Comparison of ENCODE assay signal across 8 cellular contexts in the genomic region with DNA sequence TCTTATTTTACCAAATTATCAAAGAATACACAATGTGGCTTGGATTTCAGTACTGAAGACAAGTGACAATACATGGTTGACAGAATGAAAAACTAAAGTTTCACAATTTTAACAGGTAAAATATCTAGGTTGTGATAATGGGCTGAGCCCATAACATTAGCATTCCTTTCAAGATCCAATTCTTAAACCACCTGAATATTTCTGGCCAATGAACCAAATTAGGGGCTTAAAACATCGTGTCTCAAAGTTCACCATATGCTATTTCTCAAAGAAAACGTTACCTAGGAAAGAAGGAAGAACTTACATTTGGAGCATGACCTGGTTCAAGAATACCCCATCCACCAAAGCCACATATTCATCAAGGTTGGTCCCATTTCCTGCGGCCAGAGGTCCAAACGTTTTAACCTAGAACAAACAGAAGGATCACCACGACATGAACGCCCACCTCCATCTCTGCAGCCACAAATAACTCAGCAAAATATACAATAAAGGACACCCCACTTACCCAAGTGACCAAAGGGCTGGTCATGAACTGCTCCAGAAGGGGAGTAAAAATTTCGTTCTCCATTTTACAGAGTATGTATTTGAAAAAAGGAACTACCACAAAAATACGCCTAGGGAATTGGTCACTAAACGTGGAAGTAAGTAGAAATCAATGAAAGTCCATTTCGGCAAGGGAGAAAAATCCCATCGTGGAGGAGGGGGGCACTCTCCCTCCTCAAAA. TPM values are rescaled to one million over a fixed set of nuclear protein-coding genes. Genes with fewer than 3 reads are reported as not detected.
DNase-seq lines count a peak whose midpoint lies in the region; ATAC-seq, FAIRE-seq and TF ChIP-seq lines count a peak whose summit lies in the region.

No MANE protein-coding gene starts in this region.

- H3K4me3 ChIP-seq in right atrium auricular region = peak overlapping the region; percentile 84 to 90
- peak overlapping the region; percentile 98 to 99 (median 99) for H3K4me3 ChIP-seq in endothelial cell of umbilical vein (replicated peaks in 1 of 3; ENCODE audit: insufficient read depth in 1 of 3, low read depth in 1 of 3, low read length in 3 of 3)
- H3K4me3 ChIP-seq in neuron (ENCODE audit: low read length) = peak overlapping the region; percentile 85

- intact Hi-C loops in Right ventricle myocardium inferior (cut with DNase I) = loop anchor here (5.0 kb wide), 1 partner anchor 151 kb away; a partner anchor contains a TSS
- intact Hi-C loops in endothelial cell of umbilical vein (cut with micrococcal nuclease) = loop anchor here (1.0 kb wide), 2 partner anchors 54 to 93 kb away; no protein-coding TSS in a partner anchor

- dilution Hi-C loops in endothelial cell of umbilical vein (cut with MboI; ENCODE audit: extremely low pct_ligation_motif_present, low sequenced_read_pairs) = no loop called here

- H2AFZ ChIP-seq in endothelial cell of umbilical vein (ENCODE audit: low read depth, low read length) (peak overlapping the region; percentile 97), neuron (ENCODE audit: low read depth, low read length) (peak overlapping the region; percentile 59)

- BruUV-seq in endothelial cell of umbilical vein (replicated peaks; lab: Mats Ljungman, UMichigan) = TSS peak; percentile 41

- H3K36me3 ChIP-seq in right atrium auricular region (no peaks in the 10 kb centered on the region), endothelial cell of umbilical vein (ENCODE audit: control insufficient read depth in 2 of 2, extremely low read depth in 1 of 2, insufficient read depth in 2 of 2, low read length in 2 of 2) (no peaks in the 10 kb centered on the region), neuron (ENCODE audit: insufficient read depth, low read length) (no peaks in the 10 kb centered on the region)

- CTCF ChIA-PET in endothelial cell of umbilical vein (lab: Charles Lee) = interaction anchor here (1.4 kb wide), 1 partner anchor 101 kb away, joined by 3 read pairs; a partner anchor contains a TSS

- no peaks in the 10 kb centered on the region for H3K27me3 ChIP-seq in right atrium auricular region
- H3K27me3 ChIP-seq in endothelial cell of umbilical vein (ENCODE audit: control insufficient read depth in 2 of 2, insufficient read depth in 2 of 2, low read length in 2 of 2) = no peaks in the 10 kb centered on the region
- H3K27me3 ChIP-seq in neuron (ENCODE audit: insufficient read depth, low read length) = no peaks in the 10 kb centered on the region

- no peak for ATAC-seq in Right ventricle myocardium inferior
- no peak for ATAC-seq in GM19395 (IDR thresholded peaks at IDR 0.05; ENCODE audit: unreplicated experiment)
- no peak for ATAC-seq in GM19463 (IDR thresholded peaks at IDR 0.05; ENCODE audit: unreplicated experiment)

- H3K9ac ChIP-seq in endothelial cell of umbilical vein (replicated peaks; ENCODE audit: extremely low read depth, insufficient read depth, low read length) = peak overlapping the region; percentile 91

- no peak for TF ChIP-seq POLR2A in endothelial cell of umbilical vein (IDR thresholded peaks at IDR 0.05; ENCODE audit: low read depth, low read length)

- TF ChIP-seq CTCF in right atrium auricular region (IDR thresholded peaks at IDR 0.05) (no peak), endothelial cell of umbilical vein (IDR thresholded peaks at IDR 0.05; ENCODE audit: extremely low read depth in 1 of 2, insufficient read depth in 1 of 2, low read depth in 1 of 2, low read length in 2 of 2) (no peak)

- peaks cover 47% of the 10 kb centered on the region for H3K79me2 ChIP-seq in endothelial cell of umbilical vein (ENCODE audit: control insufficient read depth, insufficient read depth, low read length)

- H3K27ac ChIP-seq in right atrium auricular region = peak overlapping the region; percentile 91 to 94
- peak overlapping the region; percentile 64 for H3K27ac ChIP-seq in endothelial cell of umbilical vein (ENCODE audit: insufficient read depth, low read depth, low read length)

- H3K4me2 ChIP-seq in endothelial cell of umbilical vein (ENCODE audit: insufficient read depth, low read length) = peak overlapping the region; percentile 100

- FAIRE-seq in endothelial cell of umbilical vein (lab: Jason Lieb, UNC) = peak; percentile 37

- POLR2A ChIA-PET in endothelial cell of umbilical vein (lab: Charles Lee) = interaction anchor here (0.7 to 1.6 kb wide), 2 partner anchors 12 to 48 kb away, joined by 3 to 6 read pairs; no protein-coding TSS in a partner anchor

- no peak for DNase-seq in right atrium auricular region (ENCODE audit: low spot score)
- no peak for DNase-seq in Right ventricle myocardium inferior (ENCODE audit: missing footprints)
- peak; percentile 27 for DNase-seq in SK-N-DZ (ENCODE audit: low spot score)
- peak; percentile 62 for DNase-seq in endothelial cell of umbilical vein (ENCODE audit: low read depth, low spot score)
- no peak for DNase-seq in occipital lobe (lab: John Stamatoyannopoulos, UW)

- H3K4me1 ChIP-seq in right atrium auricular region (peaks cover 0 to 12% of the 10 kb centered on the region in 2 donors), endothelial cell of umbilical vein (ENCODE audit: control insufficient read depth, extremely low read depth, insufficient read depth, low read length) (peaks cover 12% of the 10 kb centered on the region), neuron (ENCODE audit: insufficient read depth, low read length) (peaks cover 9% of the 10 kb centered on the region)

- H3K9me3 ChIP-seq in right atrium auricular region (no peaks in the 10 kb centered on the region), endothelial cell of umbilical vein (replicated peaks; ENCODE audit: control insufficient read depth, insufficient read depth, low read length) (no peaks in the 10 kb centered on the region), neuron (ENCODE audit: low read length) (no peaks in the 10 kb centered on the region)

- peaks cover 2% of the 10 kb centered on the region for H4K20me1 ChIP-seq in endothelial cell of umbilical vein (replicated peaks; ENCODE audit: control insufficient read depth, extremely low read depth, insufficient read depth, low read length)

- H3K9me1 ChIP-seq in endothelial cell of umbilical vein (replicated peaks; ENCODE audit: control insufficient read depth, extremely low read depth, insufficient read depth, low read length) = no peaks in the 10 kb centered on the region

TF ChIP-seq in endothelial cell of umbilical vein, 7 proteins besides CTCF, POLR2A, EP300 and RAD21:
- TF ChIP-seq JUN (IDR thresholded peaks at IDR 0.05; ENCODE audit: borderline replicate concordance, insufficient read depth, insufficient read length, low read depth) (no peak), FOS (IDR thresholded peaks at IDR 0.05; ENCODE audit: borderline replicate concordance, insufficient read depth, low read length) (no peak), EZH2 (IDR thresholded peaks at IDR 0.05; ENCODE audit: borderline replicate concordance, low read depth, low read length, severe bottlenecking) (no peak), MYC (IDR thresholded peaks at IDR 0.05; ENCODE audit: low read depth, low read length) (no peak), POLR2AphosphoS5 (IDR thresholded peaks at IDR 0.05; ENCODE audit: insufficient read depth, low read depth, low read length) (no peak), GATA2 (IDR thresholded peaks at IDR 0.05; ENCODE audit: insufficient read depth, insufficient read length, low read depth, low read length) (no peak)
- TF ChIP-seq, protein P1, sequence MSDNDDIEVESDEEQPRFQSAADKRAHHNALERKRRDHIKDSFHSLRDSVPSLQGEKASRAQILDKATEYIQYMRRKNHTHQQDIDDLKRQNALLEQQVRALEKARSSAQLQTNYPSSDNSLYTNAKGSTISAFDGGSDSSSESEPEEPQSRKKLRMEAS (IDR thresholded peaks at IDR 0.05; ENCODE audit: insufficient read depth, insufficient read length) = no peak

RNA-seq across cellular contexts. Expression of a gene that starts 1.0 kb away (rescaled TPM):
- total RNA-seq in right atrium auricular region (10 to 100 TPM; 21.5 to 26.4 TPM), Right ventricle myocardium inferior (20.0 TPM), endothelial cell of umbilical vein (76.8 and 77.4 TPM in 2 replicates), occipital lobe (388 TPM)
- polyA plus RNA-seq in SK-N-DZ (2014; cell fraction: cytosol; rRNA removed) = 60.9 and 62.5 TPM in 2 replicates
- 92.4 and 132 TPM in 2 replicates for polyA plus RNA-seq in SK-N-DZ (2014; cell fraction: nucleus; rRNA removed)
- polyA plus RNA-seq in endothelial cell of umbilical vein = 14.8 and 21.1 TPM in 2 replicates
- polyA plus RNA-seq in endothelial cell of umbilical vein (2011; cell fraction: cytosol; rRNA removed) = 20.2 and 22.4 TPM in 2 replicates
- polyA plus RNA-seq in endothelial cell of umbilical vein (2011; cell fraction: nucleus; rRNA removed) = 60.7 and 81.0 TPM in 2 replicates
- polyA plus RNA-seq in endothelial cell of umbilical vein (2012) = 36.1 and 52.3 TPM in 2 replicates
- polyA minus RNA-seq in endothelial cell of umbilical vein = 104 and 121 TPM in 2 replicates
- 29.4 TPM for polyA minus RNA-seq in endothelial cell of umbilical vein (2011; cell fraction: cytosol; rRNA and poly(A)+ RNA removed)
- 122 and 172 TPM in 2 replicates for polyA minus RNA-seq in endothelial cell of umbilical vein (2011; cell fraction: nucleus; rRNA and poly(A)+ RNA removed)

Comparison
In these comparisons a context has a peak if more than half of its experiments do, and no peak if none do; other contexts are left out.
1. DNase-seq: peak in SK-N-DZ (single experiment) and endothelial cell of umbilical vein (single experiment); none in right atrium auricular region (single experiment), Right ventricle myocardium inferior (single experiment) and occipital lobe (single experiment).
2. Peak in every context shown above with its lines, with median percentiles within 50 percentile points of each other: H3K4me3 ChIP-seq.